ENCODE assay signal across 1 cellular context in genomic region chr4:78693777-78694456, GRCh38.
A peak's percentile ranks its signal among the peaks of the same experiment; 100 is the strongest.
TF ChIP-seq lines count a peak whose summit lies in the region.

No MANE protein-coding gene starts in this region.

TF ChIP-seq in K562, 482 proteins besides CTCF, POLR2A, EP300 and RAD21 (continued from another document and continues in another):
- TF ChIP-seq CEBPZ (IDR thresholded peaks at IDR 0.05; ENCODE audit: borderline replicate concordance, low read depth, low read length) (no peak), ZNF311 (CRISPR knock-in tag; IDR thresholded peaks at IDR 0.05) (peak; percentile 99), GATAD2B (IDR thresholded peaks at IDR 0.05; ENCODE audit: borderline replicate concordance) (no peak; the same call in 1 of the 2 replicates), CBX8 (IDR thresholded peaks at IDR 0.05; ENCODE audit: borderline replicate concordance, extremely low read depth, low read depth, low read length, poor library complexity, severe bottlenecking) (no peak), U2AF1 (optimal IDR thresholded peaks at IDR 0.05; ENCODE audit: low read depth, low read length) (no peak), ZNF584 (CRISPR knock-in tag; IDR thresholded peaks at IDR 0.05; ENCODE audit: low read depth) (peak; percentile 98), NR2C2 (CRISPR knock-in tag; IDR thresholded peaks at IDR 0.05) (no peak), NR2C2 (tag; IDR thresholded peaks at IDR 0.05) (peak; percentile 80), ELF2 (CRISPR knock-in tag; IDR thresholded peaks at IDR 0.05) (peak; percentile 93), ZBTB9 (CRISPR knock-in tag; IDR thresholded peaks at IDR 0.05) (peak; percentile 99), CTCFL (IDR thresholded peaks at IDR 0.05; ENCODE audit: borderline replicate concordance, insufficient read depth, low read depth, low read length, poor library complexity, severe bottlenecking) (no peak), ZNF511 (CRISPR knock-in tag; IDR thresholded peaks at IDR 0.05) (no peak), SMAD3 (CRISPR knock-in tag; conservative IDR thresholded peaks at IDR 0.05) (peak; percentile 98), BACH1 (tag; IDR thresholded peaks at IDR 0.05) (peak; percentile 90), ATF7 (IDR thresholded peaks at IDR 0.05) (peak; percentile 74), ZNF586 (CRISPR knock-in tag; conservative IDR thresholded peaks at IDR 0.05) (peak; percentile 82), AFF1 (IDR thresholded peaks at IDR 0.05; ENCODE audit: low read depth in 1 of 2, partially characterized antibody in 2 of 2) (no peak), HMG20A (CRISPR knock-in tag; conservative IDR thresholded peaks at IDR 0.05) (peak; percentile 94), ADNP (tag; IDR thresholded peaks at IDR 0.05) (no peak), HMGN3 (IDR thresholded peaks at IDR 0.05; ENCODE audit: borderline replicate concordance, extremely low read depth, insufficient read length, low read depth, low read length) (no peak), KAT7 (CRISPR knock-in tag; IDR thresholded peaks at IDR 0.05; ENCODE audit: borderline replicate concordance) (no peak), IRF1 (CRISPR knock-in tag; IDR thresholded peaks at IDR 0.05; ENCODE audit: borderline replicate concordance) (no peak), ZNF12 (CRISPR knock-in tag; IDR thresholded peaks at IDR 0.05) (no peak), MECOM (CRISPR knock-in tag; IDR thresholded peaks at IDR 0.05) (peak; percentile 98), ZBTB26 (CRISPR knock-in tag; IDR thresholded peaks at IDR 0.05) (0 out of 2 replicates have a peak, but pooled peaks have one; percentile 75), MAFG (tag; conservative IDR thresholded peaks at IDR 0.05) (peak; percentile 33), MCM7 (IDR thresholded peaks at IDR 0.05) (no peak), ZNF780A (CRISPR knock-in tag; IDR thresholded peaks at IDR 0.05) (peak; percentile 82; the same call in 1 of the 2 replicates), RCOR1 (IDR thresholded peaks at IDR 0.05; ENCODE audit: borderline replicate concordance in 1 of 2, low read depth in 2 of 2, low read length in 2 of 2) (peak in 1 of 2 experiments; percentile 93; a peak in 2 of 4 replicates), POLR2B (IDR thresholded peaks at IDR 0.05; ENCODE audit: low read depth, partially characterized antibody) (no peak), ZNF695 (CRISPR knock-in tag; IDR thresholded peaks at IDR 0.05) (peak; percentile 96), ZNF143 (CRISPR knock-in tag; IDR thresholded peaks at IDR 0.05) (no peak), HNRNPK (IDR thresholded peaks at IDR 0.05; ENCODE audit: low read depth, low read length, poor library complexity, severe bottlenecking) (no peak), EZH2 (IDR thresholded peaks at IDR 0.05; ENCODE audit: borderline replicate concordance, low read depth, low read length) (no peak), ZHX1 (conservative IDR thresholded peaks at IDR 0.05; ENCODE audit: low read length) (no peak), ZNF41 (CRISPR knock-in tag; conservative IDR thresholded peaks at IDR 0.05) (peak; percentile 95), GMEB1 (CRISPR knock-in tag; IDR thresholded peaks at IDR 0.05) (peak; percentile 87), ZBTB11 (CRISPR knock-in tag; IDR thresholded peaks at IDR 0.05) (peak in 1 of 3 experiments; percentile 72; a peak in 1 of 6 replicates)
